In the genomic region with DNA sequence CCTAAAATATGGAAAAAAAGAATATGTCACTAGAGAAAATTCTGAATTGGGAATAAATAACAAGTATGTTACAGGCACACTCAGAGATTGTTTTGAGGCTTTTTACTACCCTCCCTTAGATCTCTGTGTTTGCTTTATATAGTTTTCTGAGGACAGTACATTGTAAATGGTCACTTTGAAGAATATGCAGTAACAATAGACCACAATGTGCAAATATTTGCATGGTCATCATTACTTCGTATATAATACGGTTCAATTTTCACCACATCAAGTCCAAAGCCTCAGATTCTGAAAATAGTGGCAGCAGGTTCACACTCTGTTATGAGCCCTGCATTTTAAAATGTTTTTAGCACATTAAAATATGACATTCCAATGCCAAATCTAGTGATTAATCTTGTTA, we compare ENCODE assay signal across 2 cellular contexts.
A peak's percentile ranks its signal among the peaks of the same experiment; 100 is the strongest.
TF ChIP-seq lines count a peak whose summit lies in the region.

No MANE protein-coding gene starts in this region.

TF ChIP-seq in HepG2, 621 proteins besides CTCF, POLR2A, EP300 and RAD21 (continued from another document):
- TF ChIP-seq NFE2L2 (IDR thresholded peaks at IDR 0.05; ENCODE audit: low read length) (0 out of 2 replicates have a peak, but pooled peaks have one; percentile 24), NFYB (CRISPR knock-in tag; IDR thresholded peaks at IDR 0.05) (no peak), ZBTB33 (CRISPR knock-in tag; IDR thresholded peaks at IDR 0.05) (no peak), KDM5B (CRISPR knock-in tag; IDR thresholded peaks at IDR 0.05; ENCODE audit: borderline replicate concordance) (no peak), PAWR (CRISPR knock-in tag; IDR thresholded peaks at IDR 0.05; ENCODE audit: borderline replicate concordance) (no peak), ZNF383 (CRISPR knock-in tag; IDR thresholded peaks at IDR 0.05; ENCODE audit: borderline replicate concordance) (no peak), PRMT3 (CRISPR knock-in tag; IDR thresholded peaks at IDR 0.05; ENCODE audit: borderline replicate concordance, low read depth) (no peak), TP53 (CRISPR knock-in tag; conservative IDR thresholded peaks at IDR 0.05) (no peak), SOX5 (CRISPR knock-in tag; IDR thresholded peaks at IDR 0.05; ENCODE audit: borderline replicate concordance) (peak; percentile 79), MAFK (conservative IDR thresholded peaks at IDR 0.05 in 1 of 2, IDR thresholded peaks at IDR 0.05 in 1 of 2; ENCODE audit: low read length in 2 of 2) (peak; percentile 94 to 95), SKI (IDR thresholded peaks at IDR 0.05; ENCODE audit: partially characterized antibody) (no peak), MAFF (IDR thresholded peaks at IDR 0.05; ENCODE audit: low read depth, low read length) (peak; percentile 92), TCF7 (IDR thresholded peaks at IDR 0.05; ENCODE audit: low read depth) (0 out of 2 replicates have a peak, but pooled peaks have one; percentile 36)
- TF ChIP-seq, protein P1, sequence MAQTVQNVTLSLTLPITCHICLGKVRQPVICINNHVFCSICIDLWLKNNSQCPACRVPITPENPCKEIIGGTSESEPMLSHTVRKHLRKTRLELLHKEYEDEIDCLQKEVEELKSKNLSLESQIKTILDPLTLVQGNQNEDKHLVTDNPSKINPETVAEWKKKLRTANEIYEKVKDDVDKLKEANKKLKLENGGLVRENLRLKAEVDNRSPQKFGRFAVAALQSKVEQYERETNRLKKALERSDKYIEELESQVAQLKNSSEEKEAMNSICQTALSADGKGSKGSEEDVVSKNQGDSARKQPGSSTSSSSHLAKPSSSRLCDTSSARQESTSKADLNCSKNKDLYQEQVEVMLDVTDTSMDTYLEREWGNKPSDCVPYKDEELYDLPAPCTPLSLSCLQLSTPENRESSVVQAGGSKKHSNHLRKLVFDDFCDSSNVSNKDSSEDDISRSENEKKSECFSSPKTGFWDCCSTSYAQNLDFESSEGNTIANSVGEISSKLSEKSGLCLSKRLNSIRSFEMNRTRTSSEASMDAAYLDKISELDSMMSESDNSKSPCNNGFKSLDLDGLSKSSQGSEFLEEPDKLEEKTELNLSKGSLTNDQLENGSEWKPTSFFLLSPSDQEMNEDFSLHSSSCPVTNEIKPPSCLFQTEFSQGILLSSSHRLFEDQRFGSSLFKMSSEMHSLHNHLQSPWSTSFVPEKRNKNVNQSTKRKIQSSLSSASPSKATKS (CRISPR knock-in tag; IDR thresholded peaks at IDR 0.05): no peak
- TF ChIP-seq, protein P2, sequence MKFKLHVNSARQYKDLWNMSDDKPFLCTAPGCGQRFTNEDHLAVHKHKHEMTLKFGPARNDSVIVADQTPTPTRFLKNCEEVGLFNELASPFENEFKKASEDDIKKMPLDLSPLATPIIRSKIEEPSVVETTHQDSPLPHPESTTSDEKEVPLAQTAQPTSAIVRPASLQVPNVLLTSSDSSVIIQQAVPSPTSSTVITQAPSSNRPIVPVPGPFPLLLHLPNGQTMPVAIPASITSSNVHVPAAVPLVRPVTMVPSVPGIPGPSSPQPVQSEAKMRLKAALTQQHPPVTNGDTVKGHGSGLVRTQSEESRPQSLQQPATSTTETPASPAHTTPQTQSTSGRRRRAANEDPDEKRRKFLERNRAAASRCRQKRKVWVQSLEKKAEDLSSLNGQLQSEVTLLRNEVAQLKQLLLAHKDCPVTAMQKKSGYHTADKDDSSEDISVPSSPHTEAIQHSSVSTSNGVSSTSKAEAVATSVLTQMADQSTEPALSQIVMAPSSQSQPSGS (CRISPR knock-in tag; IDR thresholded peaks at IDR 0.05): no peak

TF ChIP-seq in WTC11, 78 proteins besides CTCF, POLR2A, EP300 and RAD21 (continued from another document):
- no peak for TF ChIP-seq USF1 (CRISPR knock-in tag; IDR thresholded peaks at IDR 0.05)
- no peak for TF ChIP-seq NFYB (CRISPR knock-in tag; conservative IDR thresholded peaks at IDR 0.05; ENCODE audit: low read depth)
- TF ChIP-seq, protein P3, sequence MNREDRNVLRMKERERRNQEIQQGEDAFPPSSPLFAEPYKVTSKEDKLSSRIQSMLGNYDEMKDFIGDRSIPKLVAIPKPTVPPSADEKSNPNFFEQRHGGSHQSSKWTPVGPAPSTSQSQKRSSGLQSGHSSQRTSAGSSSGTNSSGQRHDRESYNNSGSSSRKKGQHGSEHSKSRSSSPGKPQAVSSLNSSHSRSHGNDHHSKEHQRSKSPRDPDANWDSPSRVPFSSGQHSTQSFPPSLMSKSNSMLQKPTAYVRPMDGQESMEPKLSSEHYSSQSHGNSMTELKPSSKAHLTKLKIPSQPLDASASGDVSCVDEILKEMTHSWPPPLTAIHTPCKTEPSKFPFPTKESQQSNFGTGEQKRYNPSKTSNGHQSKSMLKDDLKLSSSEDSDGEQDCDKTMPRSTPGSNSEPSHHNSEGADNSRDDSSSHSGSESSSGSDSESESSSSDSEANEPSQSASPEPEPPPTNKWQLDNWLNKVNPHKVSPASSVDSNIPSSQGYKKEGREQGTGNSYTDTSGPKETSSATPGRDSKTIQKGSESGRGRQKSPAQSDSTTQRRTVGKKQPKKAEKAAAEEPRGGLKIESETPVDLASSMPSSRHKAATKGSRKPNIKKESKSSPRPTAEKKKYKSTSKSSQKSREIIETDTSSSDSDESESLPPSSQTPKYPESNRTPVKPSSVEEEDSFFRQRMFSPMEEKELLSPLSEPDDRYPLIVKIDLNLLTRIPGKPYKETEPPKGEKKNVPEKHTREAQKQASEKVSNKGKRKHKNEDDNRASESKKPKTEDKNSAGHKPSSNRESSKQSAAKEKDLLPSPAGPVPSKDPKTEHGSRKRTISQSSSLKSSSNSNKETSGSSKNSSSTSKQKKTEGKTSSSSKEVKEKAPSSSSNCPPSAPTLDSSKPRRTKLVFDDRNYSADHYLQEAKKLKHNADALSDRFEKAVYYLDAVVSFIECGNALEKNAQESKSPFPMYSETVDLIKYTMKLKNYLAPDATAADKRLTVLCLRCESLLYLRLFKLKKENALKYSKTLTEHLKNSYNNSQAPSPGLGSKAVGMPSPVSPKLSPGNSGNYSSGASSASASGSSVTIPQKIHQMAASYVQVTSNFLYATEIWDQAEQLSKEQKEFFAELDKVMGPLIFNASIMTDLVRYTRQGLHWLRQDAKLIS (CRISPR knock-in tag; IDR thresholded peaks at IDR 0.05; ENCODE audit: borderline replicate concordance): no peak
- TF ChIP-seq IRF2 (CRISPR knock-in tag; IDR thresholded peaks at IDR 0.05; ENCODE audit: borderline replicate concordance, low read depth): no peak
- TF ChIP-seq PRRX2 (CRISPR knock-in tag; IDR thresholded peaks at IDR 0.05): no peak
- TF ChIP-seq CBFB (CRISPR knock-in tag; IDR thresholded peaks at IDR 0.05; ENCODE audit: low read depth): no peak
- TF ChIP-seq, protein P4, sequence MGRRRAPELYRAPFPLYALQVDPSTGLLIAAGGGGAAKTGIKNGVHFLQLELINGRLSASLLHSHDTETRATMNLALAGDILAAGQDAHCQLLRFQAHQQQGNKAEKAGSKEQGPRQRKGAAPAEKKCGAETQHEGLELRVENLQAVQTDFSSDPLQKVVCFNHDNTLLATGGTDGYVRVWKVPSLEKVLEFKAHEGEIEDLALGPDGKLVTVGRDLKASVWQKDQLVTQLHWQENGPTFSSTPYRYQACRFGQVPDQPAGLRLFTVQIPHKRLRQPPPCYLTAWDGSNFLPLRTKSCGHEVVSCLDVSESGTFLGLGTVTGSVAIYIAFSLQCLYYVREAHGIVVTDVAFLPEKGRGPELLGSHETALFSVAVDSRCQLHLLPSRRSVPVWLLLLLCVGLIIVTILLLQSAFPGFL (CRISPR knock-in tag; IDR thresholded peaks at IDR 0.05; ENCODE audit: borderline replicate concordance): no peak
- no peak for TF ChIP-seq TEAD4 (CRISPR knock-in tag; IDR thresholded peaks at IDR 0.05)
- TF ChIP-seq, protein P5, sequence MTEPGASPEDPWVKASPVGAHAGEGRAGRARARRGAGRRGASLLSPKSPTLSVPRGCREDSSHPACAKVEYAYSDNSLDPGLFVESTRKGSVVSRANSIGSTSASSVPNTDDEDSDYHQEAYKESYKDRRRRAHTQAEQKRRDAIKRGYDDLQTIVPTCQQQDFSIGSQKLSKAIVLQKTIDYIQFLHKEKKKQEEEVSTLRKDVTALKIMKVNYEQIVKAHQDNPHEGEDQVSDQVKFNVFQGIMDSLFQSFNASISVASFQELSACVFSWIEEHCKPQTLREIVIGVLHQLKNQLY (CRISPR knock-in tag; IDR thresholded peaks at IDR 0.05): no peak
- TF ChIP-seq ARID4B (CRISPR knock-in tag; IDR thresholded peaks at IDR 0.05; ENCODE audit: borderline replicate concordance): no peak
- TF ChIP-seq MYBL2 (CRISPR knock-in tag; IDR thresholded peaks at IDR 0.05): no peak
- TF ChIP-seq, protein P6, sequence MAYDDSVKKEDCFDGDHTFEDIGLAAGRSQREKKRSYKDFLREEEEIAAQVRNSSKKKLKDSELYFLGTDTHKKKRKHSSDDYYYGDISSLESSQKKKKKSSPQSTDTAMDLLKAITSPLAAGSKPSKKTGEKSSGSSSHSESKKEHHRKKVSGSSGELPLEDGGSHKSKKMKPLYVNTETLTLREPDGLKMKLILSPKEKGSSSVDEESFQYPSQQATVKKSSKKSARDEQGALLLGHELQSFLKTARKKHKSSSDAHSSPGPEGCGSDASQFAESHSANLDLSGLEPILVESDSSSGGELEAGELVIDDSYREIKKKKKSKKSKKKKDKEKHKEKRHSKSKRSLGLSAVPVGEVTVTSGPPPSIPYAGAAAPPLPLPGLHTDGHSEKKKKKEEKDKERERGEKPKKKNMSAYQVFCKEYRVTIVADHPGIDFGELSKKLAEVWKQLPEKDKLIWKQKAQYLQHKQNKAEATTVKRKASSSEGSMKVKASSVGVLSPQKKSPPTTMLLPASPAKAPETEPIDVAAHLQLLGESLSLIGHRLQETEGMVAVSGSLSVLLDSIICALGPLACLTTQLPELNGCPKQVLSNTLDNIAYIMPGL (CRISPR knock-in tag; IDR thresholded peaks at IDR 0.05): no peak
